In genomic region chr1:196355206-196355786, GRCh38 we compare ENCODE assay signal across 9 cellular contexts.
DNase-seq lines count a peak whose midpoint lies in the region; ATAC-seq and TF ChIP-seq lines count a peak whose summit lies in the region.
"Had no signal": no experiment of that assay in that cellular context is flagged by ENCODE, and none has a peak within 500 bp of the region (broad histone marks: within the 10 kb centered on the region; RNA-seq: fewer than 3 reads in every experiment).

No MANE protein-coding gene starts in this region.

- H2BK12ac ChIP-seq in mesenchymal stem cell (ENCODE audit: low read length in 2 of 2) = no peak overlapping the region

- H3K4me1 ChIP-seq in body of pancreas (no peaks in the 10 kb centered on the region), mesenchymal stem cell (ENCODE audit: control insufficient read depth, insufficient read depth, low read depth, low read length) (no peaks in the 10 kb centered on the region)
- H3K4me1 ChIP-seq: SJSA1 had no signal

- peak in 6 of 7 experiments; percentile 24 to 51 (median 46) for TF ChIP-seq CTCF in body of pancreas (IDR thresholded peaks at IDR 0.05)

- H2BK5ac ChIP-seq in mesenchymal stem cell (ENCODE audit: low read depth, low read length, poor library complexity, severe bottlenecking) = no peak overlapping the region

- WGBS in body of pancreas, 2 donors = 53 to 60% methylated on average over 3 of the region's 3 CpGs
- WGBS in mesenchymal stem cell = no CpG with 5 or more reads among the region's 3 CpGs

- H3K27ac ChIP-seq in body of pancreas (no peak overlapping the region), mesenchymal stem cell (ENCODE audit: low read length, poor library complexity, severe bottlenecking) (no peak overlapping the region)
- H3K27ac ChIP-seq: SJSA1 had no signal

- no peak overlapping the region for H3K4me3 ChIP-seq in body of pancreas
- H3K4me3 ChIP-seq in mesenchymal stem cell (ENCODE audit: insufficient read depth in 1 of 2, low read depth in 1 of 2, low read length in 2 of 2) = no peak overlapping the region
- H3K4me3 ChIP-seq: SJSA1 had no signal

- no peak overlapping the region for H2BK15ac ChIP-seq in mesenchymal stem cell (ENCODE audit: low read depth, poor library complexity, severe bottlenecking)

- ATAC-seq in body of pancreas (peak; percentile 45), HG03025 (IDR thresholded peaks at IDR 0.05; ENCODE audit: low FRiP score, unreplicated experiment) (no peak), HG03521 (IDR thresholded peaks at IDR 0.05; ENCODE audit: unreplicated experiment) (no peak)

- no peak overlapping the region for H4K91ac ChIP-seq in mesenchymal stem cell (ENCODE audit: low read length)

- H3K9me3 ChIP-seq in body of pancreas (no peaks in the 10 kb centered on the region), mesenchymal stem cell (ENCODE audit: control insufficient read depth, low read length) (no peaks in the 10 kb centered on the region)
- H3K9me3 ChIP-seq: SJSA1 had no signal

- no peak overlapping the region for H2BK120ac ChIP-seq in mesenchymal stem cell (ENCODE audit: low read depth, low read length)

- H3K36me3 ChIP-seq in body of pancreas (replicated peaks in 1 of 2; ENCODE audit: insufficient read depth in 1 of 2, low read depth in 2 of 2) = no peaks in the 10 kb centered on the region
- H3K36me3 ChIP-seq in mesenchymal stem cell (ENCODE audit: control insufficient read depth in 1 of 2, insufficient read depth in 2 of 2, low read depth in 1 of 2, low read length in 2 of 2) = no peaks in the 10 kb centered on the region
- H3K36me3 ChIP-seq: SJSA1 had no signal

- H3K14ac ChIP-seq in mesenchymal stem cell (ENCODE audit: low read length in 2 of 2) = no peak overlapping the region

- H3K9ac ChIP-seq in mesenchymal stem cell (ENCODE audit: low read length) = no peak overlapping the region

- in situ Hi-C loops in Caki2 (cut with HindIII; ENCODE audit: low pct_unique_long_range_greater_than_20kb, low sequenced_read_pairs) = no loop called here

- H2AFZ ChIP-seq in mesenchymal stem cell (ENCODE audit: low read depth, low read length) = no peak overlapping the region

- no peak overlapping the region for H4K8ac ChIP-seq in mesenchymal stem cell (ENCODE audit: low read length)

- no peak overlapping the region for H3K18ac ChIP-seq in mesenchymal stem cell (ENCODE audit: low read depth in 1 of 2, low read length in 2 of 2)

- no peak overlapping the region for H3K4ac ChIP-seq in mesenchymal stem cell (ENCODE audit: low read depth in 1 of 2, low read length in 2 of 2)

- H2AK5ac ChIP-seq in mesenchymal stem cell (ENCODE audit: low read length, severe bottlenecking) = no peak overlapping the region

- DNase-seq in Caki2 (ENCODE audit: low read depth) (peak; percentile 34), LHCN-M2 (ENCODE audit: low read depth) (peak; percentile 37), body of pancreas (peak in 1 of 4 donors; percentile 2), mesenchymal stem cell (peak; percentile 47), amygdala (lab: John Stamatoyannopoulos, UW) (no peak), midbrain (lab: John Stamatoyannopoulos, UW) (no peak)

- no peak for TF ChIP-seq POLR2A in body of pancreas (IDR thresholded peaks at IDR 0.05)

- H3K27me3 ChIP-seq in body of pancreas (no peaks in the 10 kb centered on the region), mesenchymal stem cell (ENCODE audit: control insufficient read depth in 1 of 2, insufficient read depth in 1 of 2, low read length in 2 of 2) (no peaks in the 10 kb centered on the region)
- H3K27me3 ChIP-seq: SJSA1 had no signal

- intact Hi-C loops in body of pancreas (cut with DNase I) = no loop called here

- no peak overlapping the region for H3K4me2 ChIP-seq in mesenchymal stem cell (ENCODE audit: low read length, poor library complexity, severe bottlenecking)

- H3K79me1 ChIP-seq in mesenchymal stem cell (replicated peaks; ENCODE audit: low read length, poor library complexity, severe bottlenecking) = no peaks in the 10 kb centered on the region

- H3K23ac ChIP-seq in mesenchymal stem cell (ENCODE audit: low read length in 2 of 2) = no peak overlapping the region

Comparison
In these comparisons a context has a peak if more than half of its experiments do, and no peak if none do; other contexts are left out.
1. DNase-seq: peak in Caki2 (single experiment), LHCN-M2 (single experiment) and mesenchymal stem cell (single experiment); none in amygdala (0 of 56) and midbrain (single experiment).